Comparison of ENCODE assay signal across 1 cellular context in the genomic region with DNA sequence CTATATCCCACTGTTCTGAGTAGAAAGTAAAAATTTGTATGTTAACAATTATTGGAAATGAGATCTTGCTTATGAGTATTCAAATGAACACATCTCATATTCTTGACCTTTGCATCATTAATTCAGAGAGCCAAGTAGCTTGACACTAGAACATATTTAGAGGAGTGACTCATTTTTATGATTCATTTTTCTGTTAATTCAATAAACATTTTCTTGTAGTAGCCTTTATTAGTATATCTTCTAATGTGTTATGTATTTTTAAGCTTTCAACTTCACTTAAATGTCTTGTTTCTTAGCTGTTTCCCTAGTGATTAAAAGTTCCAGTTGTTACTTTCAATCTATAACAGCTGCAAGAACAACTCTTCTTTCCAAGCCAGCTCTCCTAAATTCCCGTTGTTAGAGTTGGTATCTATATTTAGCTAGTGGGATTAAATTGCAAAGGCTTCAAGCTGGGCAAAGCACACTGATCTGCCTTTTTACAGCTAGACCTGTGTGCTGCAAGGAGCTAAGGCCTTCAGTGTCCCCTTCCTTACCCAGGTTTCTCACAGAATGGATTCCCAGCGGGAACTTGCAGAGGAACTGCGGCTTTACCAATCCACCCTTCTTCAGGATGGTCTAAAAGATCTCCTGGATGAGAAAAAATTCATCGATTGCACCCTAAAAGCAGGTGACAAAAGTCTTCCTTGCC.
TF ChIP-seq lines count a peak whose summit lies in the region.

Gene KLHL41 (plus strand): TSS at position 473 of the 688 bp plus-strand sequence. CDS start 77 bp downstream, at position 550.

TF ChIP-seq in endothelial cell of umbilical vein, 7 proteins besides CTCF, POLR2A, EP300 and RAD21:
- peak; percentile 30 for TF ChIP-seq JUN (IDR thresholded peaks at IDR 0.05; ENCODE audit: borderline replicate concordance, insufficient read depth, insufficient read length, low read depth)
- TF ChIP-seq, protein P1, sequence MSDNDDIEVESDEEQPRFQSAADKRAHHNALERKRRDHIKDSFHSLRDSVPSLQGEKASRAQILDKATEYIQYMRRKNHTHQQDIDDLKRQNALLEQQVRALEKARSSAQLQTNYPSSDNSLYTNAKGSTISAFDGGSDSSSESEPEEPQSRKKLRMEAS (IDR thresholded peaks at IDR 0.05; ENCODE audit: insufficient read depth, insufficient read length): no peak
- peak; percentile 78 for TF ChIP-seq FOS (IDR thresholded peaks at IDR 0.05; ENCODE audit: borderline replicate concordance, insufficient read depth, low read length)
- no peak for TF ChIP-seq GATA2 (IDR thresholded peaks at IDR 0.05; ENCODE audit: insufficient read depth, insufficient read length, low read depth, low read length)
- no peak for TF ChIP-seq POLR2AphosphoS5 (IDR thresholded peaks at IDR 0.05; ENCODE audit: insufficient read depth, low read depth, low read length)
- TF ChIP-seq MYC (IDR thresholded peaks at IDR 0.05; ENCODE audit: low read depth, low read length): no peak
- TF ChIP-seq EZH2 (IDR thresholded peaks at IDR 0.05; ENCODE audit: borderline replicate concordance, low read depth, low read length, severe bottlenecking): no peak
TF ChIP-seq in endothelial cell of umbilical vein: peak in this region for 2.
